10 cellular contexts compared by ENCODE assay signal in the genomic region with DNA sequence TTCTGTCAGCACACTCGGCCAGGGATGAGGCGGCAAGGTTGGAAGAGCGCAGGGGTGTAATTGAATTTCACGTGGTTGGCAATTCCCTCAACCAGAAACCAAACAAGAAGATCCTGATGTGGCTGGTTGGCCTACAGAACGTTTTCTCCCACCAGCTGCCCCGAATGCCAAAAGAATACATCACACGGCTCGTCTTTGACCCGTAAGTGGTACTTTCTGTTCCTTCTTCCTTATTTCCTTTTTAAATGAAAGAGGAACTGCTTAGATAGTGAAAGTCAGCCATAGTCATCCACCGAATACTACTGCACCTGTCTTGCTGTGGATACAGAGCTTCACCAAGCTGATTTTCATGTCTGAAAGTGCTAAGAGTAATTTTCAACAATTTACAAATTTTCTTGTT.
DNase-seq lines count a peak whose midpoint lies in the region; ATAC-seq and TF ChIP-seq lines count a peak whose summit lies in the region.
"Had no signal": no experiment of that assay in that cellular context is flagged by ENCODE, and none has a peak within 500 bp of the region (broad histone marks: within the 10 kb centered on the region; RNA-seq: fewer than 3 reads in every experiment).

No MANE protein-coding gene starts in this region.

- no peak overlapping the region for H3K4me3 ChIP-seq in brain microvascular endothelial cell (ENCODE audit: low read depth, low read length)
- H3K4me3 ChIP-seq: heart left ventricle had no signal

- H3K27ac Mint-ChIP-seq in T-helper 17 cell = peak overlapping the region; percentile 66

- no peak overlapping the region for H3K4me3 Mint-ChIP-seq in T-helper 17 cell

- H3K27me3 Mint-ChIP-seq in T-helper 17 cell = no peaks in the 10 kb centered on the region

- peak; percentile 100 for ATAC-seq in GM19372 (IDR thresholded peaks at IDR 0.05; ENCODE audit: low read depth, unreplicated experiment)
- ATAC-seq in HG03103 (IDR thresholded peaks at IDR 0.05; ENCODE audit: low read depth, unreplicated experiment) = peak; percentile 100
- peak; percentile 76 for ATAC-seq in T-helper 17 cell

- in situ Hi-C loops in brain microvascular endothelial cell (cut with HindIII; ENCODE audit: low pct_ligation_motif_present, low sequenced_read_pairs) = no loop called here

- H3K36me3 ChIP-seq in brain microvascular endothelial cell (replicated peaks) = no peaks in the 10 kb centered on the region

- H3K4me1 Mint-ChIP-seq in T-helper 17 cell = peaks cover 16% of the 10 kb centered on the region

- DNase-seq in AG20443 (ENCODE audit: low spot score) (peak; percentile 9), T-helper 17 cell (no peak), brain microvascular endothelial cell (no peak), GDM1 (lab: John Stamatoyannopoulos, UW) (no peak), RKO (ENCODE audit: low spot score) (no peak)
- DNase-seq in stimulated activated CD4-positive, alpha-beta T cell treated with anti-CD3 and anti-CD28 coated beads, Interleukin-2, amount 100 ng/mL, for 48 hours = no peak
- DNase-seq: activated gamma-delta T cell had no signal

- H3K36me3 Mint-ChIP-seq in T-helper 17 cell (ENCODE audit: low read depth) = peaks cover 19% of the 10 kb centered on the region

- TF ChIP-seq CTCF in brain microvascular endothelial cell (IDR thresholded peaks at IDR 0.05; ENCODE audit: low read depth, low read length, missing control alignments) = no peak

- H3K27me3 ChIP-seq in brain microvascular endothelial cell (replicated peaks) = no peaks in the 10 kb centered on the region
- H3K27me3 ChIP-seq: heart left ventricle had no signal

- H3K9me3 ChIP-seq in T-helper 17 cell (ENCODE audit: control insufficient read depth, low read length, poor library complexity, severe bottlenecking) = no peaks in the 10 kb centered on the region
- H3K9me3 ChIP-seq: heart left ventricle had no signal

- no peak overlapping the region for H3K27ac ChIP-seq in brain microvascular endothelial cell
